15 cellular contexts compared by ENCODE assay signal in genomic region chr17:22090263-22090935, GRCh38.
DNase-seq lines count a peak whose midpoint lies in the region; ATAC-seq and TF ChIP-seq lines count a peak whose summit lies in the region.
"Had no signal": no experiment of that assay in that cellular context is flagged by ENCODE, and none has a peak within 500 bp of the region (broad histone marks: within the 10 kb centered on the region; RNA-seq: fewer than 3 reads in every experiment).

No MANE protein-coding gene starts in this region.

- H3K27ac Mint-ChIP-seq in activated T-cell treated with anti-CD3 and anti-CD28 coated beads, Interleukin-2, amount 50 U/mL, for 72 hours: no peak overlapping the region
- H3K27ac Mint-ChIP-seq: CD14-positive monocyte; CD8-positive, alpha-beta T cell; IgD-negative memory B cell had no signal

- H3K9me3 ChIP-seq in PC-9 (ENCODE audit: insufficient read depth, low read depth): no peaks in the 10 kb centered on the region
- no peaks in the 10 kb centered on the region for H3K9me3 ChIP-seq in testis
- H3K9me3 ChIP-seq: A549 had no signal

- no peaks in the 10 kb centered on the region for H3F3A ChIP-seq in PC-9 (ENCODE audit: insufficient read depth, low read depth)

- no peak overlapping the region for H3K4me3 Mint-ChIP-seq in activated T-cell treated with anti-CD3 and anti-CD28 coated beads, Interleukin-2, amount 50 U/mL, for 72 hours
- H3K4me3 Mint-ChIP-seq: CD14-positive monocyte; CD8-positive, alpha-beta T cell; IgD-negative memory B cell had no signal

- POLR2A ChIA-PET in PC-9 (lab: Charles Lee; ENCODE audit: unreplicated experiment): no interaction called here

- H3K9me2 ChIP-seq in PC-9 (ENCODE audit: insufficient read depth): no peaks in the 10 kb centered on the region

- H3K79me2 ChIP-seq in PC-9 (ENCODE audit: low read depth): no peaks in the 10 kb centered on the region

- no peaks in the 10 kb centered on the region for H3K36me3 ChIP-seq in PC-9 (ENCODE audit: low read depth)
- H3K36me3 ChIP-seq in testis (ENCODE audit: low read depth, missing control alignments): no peaks in the 10 kb centered on the region

- H3K4me3 ChIP-seq in PC-9: peak overlapping the region; percentile 14; the same call in 1 of the 2 replicates
- H3K4me3 ChIP-seq in testis: peak overlapping the region in 1 of 2 donors; percentile 26
- H3K4me3 ChIP-seq: A549 had no signal

- H3K4me1 ChIP-seq in PC-9 (replicated peaks; ENCODE audit: insufficient read depth) (no peaks in the 10 kb centered on the region), testis (no peaks in the 10 kb centered on the region)
- H3K4me1 ChIP-seq: A549 had no signal

- H3K27me3 ChIP-seq in PC-9 (ENCODE audit: insufficient read depth, low read depth): peaks cover 7% of the 10 kb centered on the region; the same call in 1 of the 2 replicates
- H3K27me3 ChIP-seq in testis: no peaks in the 10 kb centered on the region

- ATAC-seq in HG02678 (IDR thresholded peaks at IDR 0.05; ENCODE audit: unreplicated experiment): no peak
- no peak for ATAC-seq in activated T-cell treated with anti-CD3 and anti-CD28 coated beads, Interleukin-2, amount 50 U/mL, for 72 hours (replicated peaks in 1 of 2)
- ATAC-seq: A549; CD8-positive, alpha-beta T cell; HCT116 had no signal

- no peak for TF ChIP-seq CTCF in PC-9 (conservative IDR thresholded peaks at IDR 0.05)
- no peak for TF ChIP-seq CTCF in testis (IDR thresholded peaks at IDR 0.05)

- CTCF ChIA-PET in PC-9 (lab: Charles Lee): no interaction called here

- intact Hi-C loops in PC-9 (cut with micrococcal nuclease; ENCODE audit: unreplicated experiment) (no loop called here), testis (cut with DNase I; ENCODE audit: low total_unique reads) (no loop called here)

- H3K4me2 ChIP-seq in PC-9: no peak overlapping the region
- H3K4me2 ChIP-seq: A549 had no signal

- no peak overlapping the region for H2AFZ ChIP-seq in PC-9

- H3K27ac ChIP-seq in PC-9: no peak overlapping the region
- H3K27ac ChIP-seq in testis: no peak overlapping the region
- H3K27ac ChIP-seq: A549 had no signal

- H3K36me3 Mint-ChIP-seq in activated T-cell treated with anti-CD3 and anti-CD28 coated beads, Interleukin-2, amount 50 U/mL, for 72 hours (ENCODE audit: insufficient read depth in 2 of 2): peaks cover 5 to 8% of the 10 kb centered on the region in 2 donors
- H3K36me3 Mint-ChIP-seq: CD14-positive monocyte; CD8-positive, alpha-beta T cell had no signal

- H3K9me3 Mint-ChIP-seq in activated T-cell treated with anti-CD3 and anti-CD28 coated beads, Interleukin-2, amount 50 U/mL, for 72 hours: peaks cover 3 to 9% of the 10 kb centered on the region in 2 donors

- DNase-seq in Daoy (ENCODE audit: low read depth) (peak; percentile 49), PC-9 (peak in 1 of 2 experiments; percentile 42), inferior parietal cortex (ENCODE audit: extremely low spot score) (peak; percentile 4), testis (peak; percentile 51), NAMALWA (ENCODE audit: low spot score) (no peak)
- no peak for DNase-seq in activated T-cell treated with anti-CD3 and anti-CD28 coated beads, Interleukin-2, amount 50 U/mL, for 72 hours
- DNase-seq: CD8-positive, alpha-beta T cell; COR-L47; DND-41; GF-D8 had no signal

- 58 to 73% methylated on average over 25 of the region's 25 CpGs for WGBS in testis, 2 donors

- no peaks in the 10 kb centered on the region for H4K20me1 ChIP-seq in PC-9 (ENCODE audit: insufficient read depth)

- no peaks in the 10 kb centered on the region for H3K27me3 Mint-ChIP-seq in activated T-cell treated with anti-CD3 and anti-CD28 coated beads, Interleukin-2, amount 50 U/mL, for 72 hours (ENCODE audit: low read depth)
- H3K27me3 Mint-ChIP-seq: IgD-negative memory B cell had no signal

- H3K4me1 Mint-ChIP-seq in activated T-cell treated with anti-CD3 and anti-CD28 coated beads, Interleukin-2, amount 50 U/mL, for 72 hours (ENCODE audit: low read depth): no peaks in the 10 kb centered on the region
- H3K4me1 Mint-ChIP-seq: CD14-positive monocyte, IgD-negative memory B cell had no signal

- BruUV-seq in PC-9 (replicated peaks; lab: Mats Ljungman, UMichigan): no TSS peak

- TF ChIP-seq POLR2A in testis (IDR thresholded peaks at IDR 0.05): no peak

Comparison
In these comparisons a context has a peak if more than half of its experiments do, and no peak if none do; other contexts are left out.
1. DNase-seq: peak in Daoy (single experiment), inferior parietal cortex (single experiment) and testis (single experiment); none in NAMALWA (single experiment) and activated T-cell treated with anti-CD3 and anti-CD28 coated beads, Interleukin-2, amount 50 U/mL, for 72 hours (0 of 2).